ENCODE assay signal across 21 cellular contexts in the genomic region with DNA sequence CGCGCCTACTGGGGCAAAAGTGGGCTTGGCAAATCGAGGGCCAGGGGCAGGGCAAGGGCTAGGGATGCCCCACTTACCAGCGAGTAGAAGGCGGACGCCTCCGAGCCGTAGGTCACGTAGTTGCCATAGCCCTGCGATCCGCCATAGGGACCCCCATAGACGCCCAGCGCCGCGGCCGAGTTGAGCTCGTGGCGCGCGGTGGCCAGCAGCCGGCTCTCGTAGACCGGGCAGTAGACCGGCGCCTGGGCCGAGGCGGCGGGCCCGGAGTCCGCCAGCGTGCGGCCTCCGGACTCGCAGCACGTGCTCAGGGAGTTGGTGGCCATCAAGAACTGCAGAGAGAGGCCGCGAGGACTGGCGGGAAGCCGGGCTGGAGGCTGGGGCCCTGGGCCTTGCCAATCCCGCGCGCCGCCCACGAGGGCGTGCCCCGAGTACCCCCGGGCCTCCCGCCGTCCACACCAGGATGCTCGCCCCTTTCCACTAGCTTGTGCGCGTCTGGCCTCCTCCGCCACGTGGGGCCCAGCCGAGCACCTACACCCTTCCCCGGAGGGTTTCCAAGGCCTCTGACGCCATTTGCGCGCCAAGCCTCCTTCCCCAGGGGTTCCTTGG. TPM values are rescaled to one million over a fixed set of nuclear protein-coding genes. Genes with fewer than 3 reads are reported as not detected.
DNase-seq lines count a peak whose midpoint lies in the region; ATAC-seq and TF ChIP-seq lines count a peak whose summit lies in the region.
"Had no signal": no experiment of that assay in that cellular context is flagged by ENCODE, and none has a peak within 500 bp of the region (broad histone marks: within the 10 kb centered on the region; RNA-seq: fewer than 3 reads in every experiment).

No MANE protein-coding gene starts in this region.

- CTCF ChIA-PET in RWPE1 (lab: Yijun Ruan, JAX): interaction anchor here (0.7 kb wide), 2 partner anchors 14 to 132 kb away, joined by 3 to 4 read pairs; no protein-coding TSS in a partner anchor

- H3K36me3 ChIP-seq in GM23338 (ENCODE audit: insufficient read depth) (no peaks in the 10 kb centered on the region), left ventricle myocardium inferior (peaks cover 23% of the 10 kb centered on the region), prostate gland (no peaks in the 10 kb centered on the region)

- H2AFZ ChIP-seq in GM23338: peak overlapping the region; percentile 86

- no peak overlapping the region for H3K27ac Mint-ChIP-seq in GM23338
- H3K27ac Mint-ChIP-seq: activated T-cell treated with anti-CD3 and anti-CD28 coated beads, Interleukin-2, amount 50 U/mL, for 72 hours; CD8-positive, alpha-beta T cell; dendritic cell treated with granulocyte-macrophage colony-stimulating factor and Interleukin-4, amounts not matched to agents 40 ng/mL and 50 ng/mL, for 4 days had no signal

- peaks cover 92% of the 10 kb centered on the region for H3K27me3 Mint-ChIP-seq in GM23338 (ENCODE audit: insufficient read depth, low read depth, poor library complexity)

- DNase-seq in GM23338 (ENCODE audit: low spot score) (peak; percentile 59), RWPE1 (ENCODE audit: low spot score) (no peak), left ventricle myocardium inferior (no peak), prostate gland (ENCODE audit: low spot score) (no peak), hepatic stellate cell (ENCODE audit: low spot score) (no peak), globus pallidus (ENCODE audit: low spot score) (no peak)
- DNase-seq: activated CD4-positive, alpha-beta T cell treated with anti-CD3 and anti-CD28 coated beads, Interleukin-2, amount 50 U/mL, for 4 hours; activated T-cell treated with anti-CD3 and anti-CD28 coated beads, Interleukin-2, amount 50 U/mL, for 72 hours; anterior cingulate cortex; CD8-positive, alpha-beta T cell; MM.1S; NCI-H2029 treated with DMSO at 0.1 percent for 48 hours; SHP77; stimulated activated CD4-positive, alpha-beta T cell treated with anti-CD3 and anti-CD28 coated beads, Interleukin-1b, Interleukin-23, amount 100 ng/mL, for 48 hours; T1000 had no signal

- H3K9me3 ChIP-seq in left ventricle myocardium inferior (replicated peaks) (no peaks in the 10 kb centered on the region), prostate gland (no peaks in the 10 kb centered on the region)
- H3K9me3 ChIP-seq: mucosa of descending colon had no signal

- H3K4me3 ChIP-seq in GM23338 (peak overlapping the region; percentile 59), left ventricle myocardium inferior (peak overlapping the region; percentile 71), prostate gland (peak overlapping the region; percentile 34 to 40)
- H3K4me3 ChIP-seq: mucosa of descending colon had no signal

- H3K9me2 ChIP-seq in GM23338 (ENCODE audit: insufficient read depth): no peaks in the 10 kb centered on the region

- ATAC-seq in GM23338 (no peak), GM21786 (IDR thresholded peaks at IDR 0.05; ENCODE audit: unreplicated experiment) (no peak), HG03196 (IDR thresholded peaks at IDR 0.05; ENCODE audit: unreplicated experiment) (no peak)
- ATAC-seq: activated T-cell treated with anti-CD3 and anti-CD28 coated beads, Interleukin-2, amount 50 U/mL, for 72 hours; CD8-positive, alpha-beta T cell had no signal

- H3K27ac ChIP-seq in GM23338 (ENCODE audit: low read depth): no peak overlapping the region
- peak overlapping the region; percentile 96 for H3K27ac ChIP-seq in RWPE1
- H3K27ac ChIP-seq in left ventricle myocardium inferior (replicated peaks): no peak overlapping the region
- peak overlapping the region; percentile 75 to 79 for H3K27ac ChIP-seq in prostate gland

- peaks cover 6% of the 10 kb centered on the region; the same call in 1 of the 2 replicates for H3F3A ChIP-seq in GM23338 (replicated peaks; ENCODE audit: low read depth)

- H3K4me1 Mint-ChIP-seq in GM23338: peaks cover 31% of the 10 kb centered on the region

- POLR2A ChIA-PET in RWPE1 (lab: Yijun Ruan, JAX; ENCODE audit: low non-redundant PET): no interaction called here

- peaks cover 7% of the 10 kb centered on the region; the same call in 2 of the 3 replicates for H3K9me3 Mint-ChIP-seq in GM23338
- H3K9me3 Mint-ChIP-seq: activated T-cell treated with anti-CD3 and anti-CD28 coated beads, Interleukin-2, amount 50 U/mL, for 72 hours; CD8-positive, alpha-beta T cell; dendritic cell treated with granulocyte-macrophage colony-stimulating factor and Interleukin-4, amounts not matched to agents 40 ng/mL and 50 ng/mL, for 4 days had no signal

- H3K36me3 Mint-ChIP-seq in GM23338 (ENCODE audit: low read depth): peaks cover 3% of the 10 kb centered on the region; the same call in 1 of the 3 replicates
- H3K36me3 Mint-ChIP-seq: CD8-positive, alpha-beta T cell had no signal

- intact Hi-C loops in left ventricle myocardium inferior (cut with micrococcal nuclease) (no loop called here), prostate gland (cut with DNase I) (no loop called here)

- TF ChIP-seq CTCF in GM23338 (conservative IDR thresholded peaks at IDR 0.05; ENCODE audit: low read depth in 2 of 2) (no peak), RWPE1 (conservative IDR thresholded peaks at IDR 0.05; ENCODE audit: low read depth) (no peak), left ventricle myocardium inferior (IDR thresholded peaks at IDR 0.05; ENCODE audit: borderline replicate concordance) (no peak), prostate gland (IDR thresholded peaks at IDR 0.05) (no peak)

- H3K4me1 ChIP-seq in GM23338 (ENCODE audit: insufficient read depth) (peaks cover 35% of the 10 kb centered on the region), left ventricle myocardium inferior (peaks cover 39% of the 10 kb centered on the region), prostate gland (replicated peaks) (peaks cover 10% of the 10 kb centered on the region)

- WGBS in prostate gland: 22% methylated on average over 57 of the region's 59 CpGs

- no peaks in the 10 kb centered on the region for H3K79me2 ChIP-seq in GM23338 (replicated peaks; ENCODE audit: insufficient read depth)

- peak overlapping the region; percentile 67 for H3K4me3 Mint-ChIP-seq in GM23338
- H3K4me3 Mint-ChIP-seq: CD8-positive, alpha-beta T cell; dendritic cell treated with granulocyte-macrophage colony-stimulating factor and Interleukin-4, amounts not matched to agents 40 ng/mL and 50 ng/mL, for 4 days had no signal

- H3K27me3 ChIP-seq in GM23338 (ENCODE audit: insufficient read depth): peaks cover 100% of the 10 kb centered on the region
- H3K27me3 ChIP-seq in left ventricle myocardium inferior (ENCODE audit: low read depth): peaks cover 99% of the 10 kb centered on the region
- H3K27me3 ChIP-seq in prostate gland (replicated peaks; ENCODE audit: insufficient read depth): peaks cover 33% of the 10 kb centered on the region

- peaks cover 6% of the 10 kb centered on the region; the same call in 1 of the 2 replicates for H4K20me1 ChIP-seq in GM23338 (replicated peaks; ENCODE audit: insufficient read depth)

- H3K4me2 ChIP-seq in GM23338: peak overlapping the region; percentile 86

- no peak for TF ChIP-seq POLR2A in prostate gland (IDR thresholded peaks at IDR 0.05)

TF ChIP-seq in GM23338, 12 proteins besides CTCF, POLR2A, EP300 and RAD21 (continues in another document):
- TF ChIP-seq, protein P1, sequence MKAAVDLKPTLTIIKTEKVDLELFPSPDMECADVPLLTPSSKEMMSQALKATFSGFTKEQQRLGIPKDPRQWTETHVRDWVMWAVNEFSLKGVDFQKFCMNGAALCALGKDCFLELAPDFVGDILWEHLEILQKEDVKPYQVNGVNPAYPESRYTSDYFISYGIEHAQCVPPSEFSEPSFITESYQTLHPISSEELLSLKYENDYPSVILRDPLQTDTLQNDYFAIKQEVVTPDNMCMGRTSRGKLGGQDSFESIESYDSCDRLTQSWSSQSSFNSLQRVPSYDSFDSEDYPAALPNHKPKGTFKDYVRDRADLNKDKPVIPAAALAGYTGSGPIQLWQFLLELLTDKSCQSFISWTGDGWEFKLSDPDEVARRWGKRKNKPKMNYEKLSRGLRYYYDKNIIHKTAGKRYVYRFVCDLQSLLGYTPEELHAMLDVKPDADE (IDR thresholded peaks at IDR 0.05): no peak

RNA-seq across cellular contexts. Expression of a gene that starts 0.9 kb away (rescaled TPM):
- total RNA-seq in GM23338 (2014; rRNA removed; shearing (Covaris generic)): 1.7 and 2.8 TPM in 2 replicates
- 0.70 and 0.82 TPM in 2 replicates for polyA plus RNA-seq in GM23338 (2016; fragmentation: Nextera tagmentation; extraction: Ambion mirVana)
- total RNA-seq in left ventricle myocardium inferior (18.6 TPM), prostate gland (10 to 100 TPM in 1 of 2 donors, 1 to 10 TPM in 1; 1.8 to 30.0 TPM)
- total RNA-seq: activated T-cell treated with anti-CD3 and anti-CD28 coated beads, Interleukin-2, amount 50 U/mL, for 72 hours; CD8-positive, alpha-beta T cell; HT-29; mucosa of descending colon; pulmonary artery endothelial cell had no signal

Comparison
In these comparisons a context has a peak if more than half of its experiments do, and no peak if none do; other contexts are left out.
1. H3K27ac ChIP-seq: peak in RWPE1 (single experiment) and prostate gland (2 of 2); none in GM23338 (single experiment) and left ventricle myocardium inferior (single experiment).
2. Peak in every context shown above with its lines, with median percentiles within 50 percentile points of each other: H3K4me3 ChIP-seq.